9 cellular contexts compared by ENCODE assay signal in genomic region chr15:31358957-31359721, GRCh38. TPM values are rescaled to one million over a fixed set of nuclear protein-coding genes. Genes with fewer than 3 reads are reported as not detected.
DNase-seq lines count a peak whose midpoint lies in the region; ATAC-seq and TF ChIP-seq lines count a peak whose summit lies in the region.
"Had no signal": no experiment of that assay in that cellular context is flagged by ENCODE, and none has a peak within 500 bp of the region (broad histone marks: within the 10 kb centered on the region; RNA-seq: fewer than 3 reads in every experiment).

No MANE protein-coding gene starts in this region.

- H3K36me3 Mint-ChIP-seq in T-helper 2 cell treated with Interferon-gamma antibody and Interleukin-4, amounts not matched to agents 5 μg/mL and 100 μg/mL, for 36 hours (ENCODE audit: low read depth) = peaks cover 56% of the 10 kb centered on the region
- peaks cover 37% of the 10 kb centered on the region for H3K36me3 Mint-ChIP-seq in activated CD4-positive, alpha-beta memory T cell treated with anti-CD3 and anti-CD28 coated beads for 36 hours
- H3K36me3 Mint-ChIP-seq in immature natural killer cell = peaks cover 7 to 24% (median 8%) of the 10 kb centered on the region in 3 donors
- no peaks in the 10 kb centered on the region for H3K36me3 Mint-ChIP-seq in progenitor cell of endocrine pancreas (ENCODE audit: insufficient read depth)

- no peak for TF ChIP-seq POLR2A in stomach (IDR thresholded peaks at IDR 0.05)

- no peak for DNase-seq in T-helper 2 cell treated with Interferon-gamma antibody and Interleukin-4, amounts not matched to agents 5 μg/mL and 100 μg/mL, for 36 hours (ENCODE audit: low spot score)
- DNase-seq in T-helper 2 cell (no peak), immature natural killer cell (no peak), stomach (no peak), progenitor cell of endocrine pancreas (ENCODE audit: low spot score, unreplicated experiment) (no peak)
- DNase-seq in activated CD4-positive, alpha-beta memory T cell treated with anti-CD3 and anti-CD28 coated beads for 36 hours = no peak

- no peak overlapping the region for H3K4me3 ChIP-seq in stomach
- H3K4me3 ChIP-seq: suprapubic skin had no signal

- TF ChIP-seq CTCF in stomach (IDR thresholded peaks at IDR 0.05) (no peak), progenitor cell of endocrine pancreas (IDR thresholded peaks at IDR 0.05; ENCODE audit: unreplicated experiment) (no peak)

- peaks cover 0 to 14% (median 9%) of the 10 kb centered on the region in 4 donors for H3K36me3 ChIP-seq in stomach

- H3K4me3 Mint-ChIP-seq in T-helper 2 cell treated with Interferon-gamma antibody and Interleukin-4, amounts not matched to agents 5 μg/mL and 100 μg/mL, for 36 hours = peak overlapping the region; percentile 89
- no peak overlapping the region for H3K4me3 Mint-ChIP-seq in activated CD4-positive, alpha-beta memory T cell treated with anti-CD3 and anti-CD28 coated beads for 36 hours
- H3K4me3 Mint-ChIP-seq in immature natural killer cell (peak overlapping the region; percentile 73 to 87 (median 85)), progenitor cell of endocrine pancreas (ENCODE audit: low read depth) (no peak overlapping the region)

- CTCF ChIA-PET in activated CD4-positive, alpha-beta memory T cell treated with anti-CD3 and anti-CD28 coated beads for 36 hours (lab: Charles Lee) = interaction anchor here (0.7 to 3.1 kb wide), 8 partner anchors 8 to 144 kb away, joined by 3 to 16 read pairs (median 6); no protein-coding TSS in a partner anchor

- intact Hi-C loops in activated CD4-positive, alpha-beta memory T cell treated with anti-CD3 and anti-CD28 coated beads for 36 hours (cut with micrococcal nuclease) = no loop called here
- intact Hi-C loops in stomach (cut with DNase I; ENCODE audit: low total_unique reads) = no loop called here

- no peaks in the 10 kb centered on the region for H3K9me3 Mint-ChIP-seq in T-helper 2 cell treated with Interferon-gamma antibody and Interleukin-4, amounts not matched to agents 5 μg/mL and 100 μg/mL, for 36 hours
- peaks cover 4% of the 10 kb centered on the region for H3K9me3 Mint-ChIP-seq in activated CD4-positive, alpha-beta memory T cell treated with anti-CD3 and anti-CD28 coated beads for 36 hours
- H3K9me3 Mint-ChIP-seq in immature natural killer cell (no peaks in the 10 kb centered on the region), progenitor cell of endocrine pancreas (ENCODE audit: low read depth) (no peaks in the 10 kb centered on the region)

- H3K27ac ChIP-seq in stomach = peak overlapping the region; percentile 53 to 95 (median 93)

- no peak for ATAC-seq in GM18907 (IDR thresholded peaks at IDR 0.05; ENCODE audit: unreplicated experiment)
- ATAC-seq in HG02938 (IDR thresholded peaks at IDR 0.05; ENCODE audit: unreplicated experiment) = no peak

- H3K27me3 ChIP-seq in stomach = no peaks in the 10 kb centered on the region
- H3K27me3 ChIP-seq: suprapubic skin had no signal

- peaks cover 94 to 100% (median 99%) of the 10 kb centered on the region in 4 donors for H3K4me1 ChIP-seq in stomach

- WGBS in stomach, 5 donors = 72 to 78% (median 76%) methylated on average over 7 to 8 of the region's 8 CpGs

- POLR2A ChIA-PET in activated CD4-positive, alpha-beta memory T cell treated with anti-CD3 and anti-CD28 coated beads for 36 hours (lab: Charles Lee) = interaction anchor here (1.2 to 10.3 kb wide), 4 partner anchors 11 to 78 kb away, joined by 3 to 97 read pairs (median 3); no protein-coding TSS in a partner anchor

- peaks cover 85% of the 10 kb centered on the region for H3K4me1 Mint-ChIP-seq in T-helper 2 cell treated with Interferon-gamma antibody and Interleukin-4, amounts not matched to agents 5 μg/mL and 100 μg/mL, for 36 hours (ENCODE audit: low read depth)
- H3K4me1 Mint-ChIP-seq in activated CD4-positive, alpha-beta memory T cell treated with anti-CD3 and anti-CD28 coated beads for 36 hours (ENCODE audit: low read depth) = peaks cover 99% of the 10 kb centered on the region
- H3K4me1 Mint-ChIP-seq in immature natural killer cell (peaks cover 98 to 100% of the 10 kb centered on the region in 2 donors), progenitor cell of endocrine pancreas (ENCODE audit: low read depth) (peaks cover 21% of the 10 kb centered on the region)

- H3K27me3 Mint-ChIP-seq in T-helper 2 cell treated with Interferon-gamma antibody and Interleukin-4, amounts not matched to agents 5 μg/mL and 100 μg/mL, for 36 hours (ENCODE audit: low read depth) = no peaks in the 10 kb centered on the region
- H3K27me3 Mint-ChIP-seq in activated CD4-positive, alpha-beta memory T cell treated with anti-CD3 and anti-CD28 coated beads for 36 hours = no peaks in the 10 kb centered on the region
- H3K27me3 Mint-ChIP-seq in immature natural killer cell (ENCODE audit: low read depth in 3 of 3) = peaks cover 30 to 63% (median 33%) of the 10 kb centered on the region in 3 donors
- H3K27me3 Mint-ChIP-seq in progenitor cell of endocrine pancreas = no peaks in the 10 kb centered on the region

- no peaks in the 10 kb centered on the region for H3K9me3 ChIP-seq in stomach
- H3K9me3 ChIP-seq: suprapubic skin had no signal

- no peak for TF ChIP-seq EP300 in stomach (IDR thresholded peaks at IDR 0.05)

- H3K27ac Mint-ChIP-seq in T-helper 2 cell treated with Interferon-gamma antibody and Interleukin-4, amounts not matched to agents 5 μg/mL and 100 μg/mL, for 36 hours = peak overlapping the region; percentile 99
- H3K27ac Mint-ChIP-seq in activated CD4-positive, alpha-beta memory T cell treated with anti-CD3 and anti-CD28 coated beads for 36 hours = peak overlapping the region; percentile 97
- H3K27ac Mint-ChIP-seq in immature natural killer cell = peak overlapping the region; percentile 92 to 99 (median 95)
- H3K27ac Mint-ChIP-seq in progenitor cell of endocrine pancreas = no peak overlapping the region

RNA-seq across cellular contexts. Expression of gene KLF13, which starts 32.5 kb away (rescaled TPM):
- 100 to 1,000 TPM; 134 to 145 TPM for total RNA-seq in activated CD4-positive, alpha-beta memory T cell treated with anti-CD3 and anti-CD28 coated beads for 36 hours
- polyA plus RNA-seq in immature natural killer cell (10 to 100 TPM; 24.7 to 89.9 (median 47.2) TPM), stomach (10 to 100 TPM; 23.0 to 30.7 (median 24.3) TPM)
- total RNA-seq in stomach (10 to 100 TPM in 4 of 5 donors, 1 to 10 TPM in 1; 9.3 to 74.0 (median 38.8) TPM), progenitor cell of endocrine pancreas (26.9 and 34.0 TPM in 2 replicates)

Comparison
In these comparisons a context has a peak if more than half of its experiments do, and no peak if none do; other contexts are left out.
1. H3K4me3 Mint-ChIP-seq: peak in T-helper 2 cell treated with Interferon-gamma antibody and Interleukin-4, amounts not matched to agents 5 μg/mL and 100 μg/mL, for 36 hours (single experiment) and immature natural killer cell (5 of 5); none in activated CD4-positive, alpha-beta memory T cell treated with anti-CD3 and anti-CD28 coated beads for 36 hours (single experiment) and progenitor cell of endocrine pancreas (single experiment).